21 cellular contexts compared by ENCODE assay signal in genomic region chr1:243799908-243800307, GRCh38. TPM values are rescaled to one million over a fixed set of nuclear protein-coding genes. Genes with fewer than 3 reads are reported as not detected.
DNase-seq lines count a peak whose midpoint lies in the region; ATAC-seq and TF ChIP-seq lines count a peak whose summit lies in the region.
"Had no signal": no experiment of that assay in that cellular context is flagged by ENCODE, and none has a peak within 500 bp of the region (broad histone marks: within the 10 kb centered on the region; RNA-seq: fewer than 3 reads in every experiment).

No MANE protein-coding gene starts in this region.

- H4K91ac ChIP-seq in mesenchymal stem cell (ENCODE audit: low read length) = no peak overlapping the region

- H3K4me1 ChIP-seq in PC-9 (replicated peaks; ENCODE audit: insufficient read depth) (peaks cover 14% of the 10 kb centered on the region), mesenchymal stem cell (ENCODE audit: control insufficient read depth, insufficient read depth, low read depth, low read length) (peaks cover 3% of the 10 kb centered on the region), heart right ventricle (peaks cover 0 to 26% (median 0%) of the 10 kb centered on the region in 9 donors)

- CTCF ChIA-PET in PC-9 (lab: Charles Lee) = no interaction called here

- BruUV-seq in PC-9 (replicated peaks; lab: Mats Ljungman, UMichigan) = no TSS peak

- POLR2A ChIA-PET in PC-9 (lab: Charles Lee; ENCODE audit: unreplicated experiment) = interaction anchor here (0.6 kb wide), 1 partner anchor 13 kb away, joined by 3 read pairs; no protein-coding TSS in a partner anchor

- H3K27me3 ChIP-seq in PC-9 (ENCODE audit: insufficient read depth, low read depth) (no peaks in the 10 kb centered on the region), mesenchymal stem cell (ENCODE audit: control insufficient read depth in 1 of 2, insufficient read depth in 1 of 2, low read length in 2 of 2) (no peaks in the 10 kb centered on the region), heart right ventricle (no peaks in the 10 kb centered on the region)
- H3K27me3 ChIP-seq: cardiac muscle cell, right atrium auricular region, vagina had no signal

- no peaks in the 10 kb centered on the region for H3K27me3 Mint-ChIP-seq in effector memory CD8-positive, alpha-beta T cell
- H3K27me3 Mint-ChIP-seq: activated CD4-positive, alpha-beta memory T cell treated with anti-CD3 and anti-CD28 coated beads, Interleukin-2, amount 10 ng/mL, durations not matched to agents 7 days and 5 days; naive thymus-derived CD4-positive, alpha-beta T cell; stimulated activated naive CD8-positive, alpha-beta T cell treated with anti-CD3 and anti-CD28 coated beads, Interleukin-15, Interleukin-2, amounts not matched to agents 100 ng/mL and 50 ng/mL, for 24 hours had no signal

- H2AFZ ChIP-seq in PC-9 = no peak overlapping the region
- no peak overlapping the region for H2AFZ ChIP-seq in mesenchymal stem cell (ENCODE audit: low read depth, low read length)

- peak overlapping the region; percentile 81 for H2AK5ac ChIP-seq in mesenchymal stem cell (ENCODE audit: low read length, severe bottlenecking)

- peaks cover 7% of the 10 kb centered on the region; the same call in 1 of the 2 replicates for H3K36me3 ChIP-seq in PC-9 (ENCODE audit: low read depth)
- peaks cover 3 to 8% of the 10 kb centered on the region in 2 experiments for H3K36me3 ChIP-seq in mesenchymal stem cell (ENCODE audit: control insufficient read depth in 1 of 2, insufficient read depth in 2 of 2, low read depth in 1 of 2, low read length in 2 of 2)
- H3K36me3 ChIP-seq in heart right ventricle = no peaks in the 10 kb centered on the region
- H3K36me3 ChIP-seq: cardiac muscle cell, right atrium auricular region, vagina had no signal

- no peaks in the 10 kb centered on the region for H3K9me3 Mint-ChIP-seq in effector memory CD8-positive, alpha-beta T cell
- H3K9me3 Mint-ChIP-seq: activated CD4-positive, alpha-beta memory T cell treated with anti-CD3 and anti-CD28 coated beads, Interleukin-2, amount 10 ng/mL, durations not matched to agents 7 days and 5 days had no signal

- TF ChIP-seq CTCF in PC-9 (conservative IDR thresholded peaks at IDR 0.05) = no peak
- TF ChIP-seq CTCF in heart right ventricle (IDR thresholded peaks at IDR 0.05) = no peak

- no peaks in the 10 kb centered on the region; the same call in 1 of the 2 replicates for H4K20me1 ChIP-seq in PC-9 (ENCODE audit: insufficient read depth)

- H2BK120ac ChIP-seq in mesenchymal stem cell (ENCODE audit: low read depth, low read length) = no peak overlapping the region

- peak overlapping the region; percentile 20; the same call in 1 of the 2 replicates for H3K27ac ChIP-seq in PC-9
- peak overlapping the region; percentile 35 for H3K27ac ChIP-seq in mesenchymal stem cell (ENCODE audit: low read length, poor library complexity, severe bottlenecking)
- H3K27ac ChIP-seq in heart right ventricle = no peak overlapping the region
- H3K27ac ChIP-seq: C4-2B, cardiac muscle cell, right atrium auricular region, vagina had no signal

- H2BK12ac ChIP-seq in mesenchymal stem cell (ENCODE audit: low read length in 2 of 2) = no peak overlapping the region

- H3K4me3 Mint-ChIP-seq in effector memory CD8-positive, alpha-beta T cell = no peak overlapping the region
- H3K4me3 Mint-ChIP-seq: activated CD4-positive, alpha-beta memory T cell treated with anti-CD3 and anti-CD28 coated beads, Interleukin-2, amount 10 ng/mL, durations not matched to agents 7 days and 5 days; mesothelial cell of epicardium; naive thymus-derived CD4-positive, alpha-beta T cell; stimulated activated naive CD8-positive, alpha-beta T cell treated with anti-CD3 and anti-CD28 coated beads, Interleukin-15, Interleukin-2, amounts not matched to agents 100 ng/mL and 50 ng/mL, for 24 hours had no signal

- H3K9me3 ChIP-seq in PC-9 (ENCODE audit: insufficient read depth, low read depth) = no peaks in the 10 kb centered on the region
- no peaks in the 10 kb centered on the region for H3K9me3 ChIP-seq in mesenchymal stem cell (ENCODE audit: control insufficient read depth, low read length)
- H3K9me3 ChIP-seq in heart right ventricle = no peaks in the 10 kb centered on the region
- H3K9me3 ChIP-seq: right atrium auricular region, vagina had no signal

- H2BK5ac ChIP-seq in mesenchymal stem cell (ENCODE audit: low read depth, low read length, poor library complexity, severe bottlenecking) = no peak overlapping the region

- H3K36me3 Mint-ChIP-seq in effector memory CD8-positive, alpha-beta T cell (ENCODE audit: insufficient read depth) = peaks cover 13% of the 10 kb centered on the region

- peak overlapping the region; percentile 51 for H3K9ac ChIP-seq in mesenchymal stem cell (ENCODE audit: low read length)

- no peak overlapping the region for H3K4ac ChIP-seq in mesenchymal stem cell (ENCODE audit: low read depth in 1 of 2, low read length in 2 of 2)

- H3K4me2 ChIP-seq in PC-9 (no peak overlapping the region), mesenchymal stem cell (ENCODE audit: low read length, poor library complexity, severe bottlenecking) (no peak overlapping the region)

- H3F3A ChIP-seq in PC-9 (ENCODE audit: insufficient read depth, low read depth) = peaks cover 15% of the 10 kb centered on the region

- no peaks in the 10 kb centered on the region for H3K9me2 ChIP-seq in PC-9 (ENCODE audit: insufficient read depth)

- H3K4me1 Mint-ChIP-seq in effector memory CD8-positive, alpha-beta T cell (ENCODE audit: low read depth in 2 of 2) = peaks cover 31 to 44% of the 10 kb centered on the region in 2 donors

- peaks cover 19% of the 10 kb centered on the region for H3K79me1 ChIP-seq in mesenchymal stem cell (replicated peaks; ENCODE audit: low read length, poor library complexity, severe bottlenecking)

- no peak overlapping the region for H2BK15ac ChIP-seq in mesenchymal stem cell (ENCODE audit: low read depth, poor library complexity, severe bottlenecking)

- peaks cover 64% of the 10 kb centered on the region for H3K79me2 ChIP-seq in PC-9 (ENCODE audit: low read depth)

- H3K4me3 ChIP-seq in PC-9 (no peak overlapping the region), mesenchymal stem cell (ENCODE audit: insufficient read depth in 1 of 2, low read depth in 1 of 2, low read length in 2 of 2) (no peak overlapping the region), heart right ventricle (no peak overlapping the region)
- H3K4me3 ChIP-seq: cardiac muscle cell, right atrium auricular region, vagina had no signal

- intact Hi-C loops in PC-9 (cut with micrococcal nuclease; ENCODE audit: unreplicated experiment) = no loop called here
- intact Hi-C loops in heart right ventricle (cut with DNase I) = loop anchor here in 1 of 10 donors (10.0 kb wide), 1 partner anchor 45 kb away; no protein-coding TSS in a partner anchor

- ATAC-seq in effector memory CD8-positive, alpha-beta T cell (replicated peaks) = no peak
- ATAC-seq in heart right ventricle (no peak), HG02884 (IDR thresholded peaks at IDR 0.05; ENCODE audit: unreplicated experiment) (no peak), HG03342 (IDR thresholded peaks at IDR 0.05; ENCODE audit: unreplicated experiment) (no peak)
- ATAC-seq: activated CD4-positive, CD25-positive, alpha-beta regulatory T cell treated with anti-CD3 and anti-CD28 coated beads, Interleukin-2, amount 50 U/mL, for 24 hours; HCT116; naive thymus-derived CD4-positive, alpha-beta T cell had no signal

- H3K18ac ChIP-seq in mesenchymal stem cell (ENCODE audit: low read depth in 1 of 2, low read length in 2 of 2) = no peak overlapping the region

- DNase-seq in EH (ENCODE audit: low read depth) = peak; percentile 14
- DNase-seq in PC-9 = no peak
- no peak for DNase-seq in effector memory CD8-positive, alpha-beta T cell
- DNase-seq in mesenchymal stem cell = peak; percentile 18
- no peak for DNase-seq in heart right ventricle
- DNase-seq in HK-2 (ENCODE audit: unreplicated experiment) = no peak
- DNase-seq: activated CD4-positive, alpha-beta memory T cell treated with anti-CD3 and anti-CD28 coated beads, Interleukin-2, amount 10 ng/mL, durations not matched to agents 7 days and 5 days; cortex of kidney; head of caudate nucleus; naive thymus-derived CD4-positive, alpha-beta T cell; NCI-H446 had no signal

- no peak overlapping the region for H3K23ac ChIP-seq in mesenchymal stem cell (ENCODE audit: low read length in 2 of 2)

- no peak overlapping the region for H3K14ac ChIP-seq in mesenchymal stem cell (ENCODE audit: low read length in 2 of 2)

- no peak overlapping the region for H4K8ac ChIP-seq in mesenchymal stem cell (ENCODE audit: low read length)

- H3K27ac Mint-ChIP-seq in effector memory CD8-positive, alpha-beta T cell = peak overlapping the region; percentile 15 to 36
- H3K27ac Mint-ChIP-seq: activated CD4-positive, alpha-beta memory T cell treated with anti-CD3 and anti-CD28 coated beads, Interleukin-2, amount 10 ng/mL, durations not matched to agents 7 days and 5 days; mesothelial cell of epicardium; stimulated activated naive CD8-positive, alpha-beta T cell treated with anti-CD3 and anti-CD28 coated beads, Interleukin-15, Interleukin-2, amounts not matched to agents 100 ng/mL and 50 ng/mL, for 24 hours had no signal

RNA-seq across cellular contexts. Expression of gene AKT3, which starts 50.1 kb away (rescaled TPM):
- total RNA-seq in PC-9 (2021) = 105 and 133 TPM in 2 replicates
- 32.9 TPM for polyA plus RNA-seq in mesenchymal stem cell (2013, experiment 1 of 2)
- 34.8 TPM for polyA plus RNA-seq in mesenchymal stem cell (2013, experiment 2 of 2)
- 10 to 100 TPM; 11.8 to 27.6 (median 18.8) TPM for total RNA-seq in heart right ventricle
- polyA plus RNA-seq in heart right ventricle = 1 to 10 TPM; 6.5 to 7.2 TPM

Comparison
In these comparisons a context has a peak if more than half of its experiments do, and no peak if none do; other contexts are left out.
1. DNase-seq: peak in EH (single experiment) and mesenchymal stem cell (single experiment); none in PC-9 (0 of 2), effector memory CD8-positive, alpha-beta T cell (0 of 3), heart right ventricle (0 of 2) and HK-2 (single experiment).
2. H3K27ac ChIP-seq: peak in PC-9 (single experiment) and mesenchymal stem cell (single experiment); none in heart right ventricle (0 of 10).